In genomic region chr3:152623286-152623685, GRCh38 we compare ENCODE assay signal across 17 cellular contexts.
DNase-seq lines count a peak whose midpoint lies in the region; ATAC-seq and TF ChIP-seq lines count a peak whose summit lies in the region.
"Had no signal": no experiment of that assay in that cellular context is flagged by ENCODE, and none has a peak within 500 bp of the region (broad histone marks: within the 10 kb centered on the region; RNA-seq: fewer than 3 reads in every experiment).

No MANE protein-coding gene starts in this region.

- H2BK120ac ChIP-seq in neuronal stem cell (ENCODE audit: low read depth, low read length), result no peak overlapping the region

- H2BK15ac ChIP-seq in neuronal stem cell (ENCODE audit: low read length), result no peak overlapping the region

- H3K27ac ChIP-seq in left ventricle myocardium inferior (replicated peaks) (peak overlapping the region; percentile 4), neuronal stem cell (replicated peaks; ENCODE audit: low read length) (no peak overlapping the region), thyroid gland (no peak overlapping the region), upper lobe of left lung (no peak overlapping the region)
- H3K27ac ChIP-seq: GM23248, HL-60 had no signal

- no peak overlapping the region for H4K8ac ChIP-seq in neuronal stem cell (ENCODE audit: low read depth, low read length)

- no peak overlapping the region for H3K14ac ChIP-seq in neuronal stem cell (ENCODE audit: low read length)

- peak overlapping the region; percentile 9 for H2AFZ ChIP-seq in neuronal stem cell (ENCODE audit: low read length)
- H2AFZ ChIP-seq: GM23248 had no signal

- no peak overlapping the region for H3K4me2 ChIP-seq in neuronal stem cell (ENCODE audit: insufficient read depth, low read length, poor library complexity, severe bottlenecking)
- H3K4me2 ChIP-seq: SK-N-SH had no signal

- H2AK5ac ChIP-seq in neuronal stem cell (ENCODE audit: low read depth, low read length), result no peak overlapping the region

- H3K27ac Mint-ChIP-seq in activated T-helper 2 cell treated with anti-CD3 and anti-CD28 coated beads, Interferon-gamma antibody, Interleukin-2, Interleukin-4, amounts not matched to agents 10 μg/mL and 5 μg/mL and 100 μg/mL, durations not matched to agents 14 hours and 24 hours and 36 hours, result no peak overlapping the region
- H3K27ac Mint-ChIP-seq: CD4-positive, alpha-beta memory T cell had no signal

- no peak overlapping the region for H3K4me3 Mint-ChIP-seq in activated T-helper 2 cell treated with anti-CD3 and anti-CD28 coated beads, Interferon-gamma antibody, Interleukin-2, Interleukin-4, amounts not matched to agents 10 μg/mL and 5 μg/mL and 100 μg/mL, durations not matched to agents 14 hours and 24 hours and 36 hours (ENCODE audit: low read depth)
- H3K4me3 Mint-ChIP-seq: CD4-positive, alpha-beta memory T cell had no signal

- no peak for TF ChIP-seq CTCF in left ventricle myocardium inferior (IDR thresholded peaks at IDR 0.05; ENCODE audit: borderline replicate concordance)
- TF ChIP-seq CTCF in cardiac fibroblast (IDR thresholded peaks at IDR 0.05; ENCODE audit: low read depth, low read length), result no peak
- no peak for TF ChIP-seq CTCF in thyroid gland (IDR thresholded peaks at IDR 0.05)
- no peak for TF ChIP-seq CTCF in upper lobe of left lung (IDR thresholded peaks at IDR 0.05)

- H3K4ac ChIP-seq in neuronal stem cell (ENCODE audit: low read length), result no peak overlapping the region

- no peaks in the 10 kb centered on the region for H3K9me3 Mint-ChIP-seq in activated T-helper 2 cell treated with anti-CD3 and anti-CD28 coated beads, Interferon-gamma antibody, Interleukin-2, Interleukin-4, amounts not matched to agents 10 μg/mL and 5 μg/mL and 100 μg/mL, durations not matched to agents 14 hours and 24 hours and 36 hours
- H3K9me3 Mint-ChIP-seq: CD4-positive, alpha-beta memory T cell had no signal

- H3K9me3 ChIP-seq in left ventricle myocardium inferior (replicated peaks), result no peaks in the 10 kb centered on the region
- H3K9me3 ChIP-seq in neuronal stem cell (replicated peaks in 1 of 2; ENCODE audit: control insufficient read depth in 2 of 2, insufficient read depth in 1 of 2, low read depth in 1 of 2, low read length in 2 of 2), result no peaks in the 10 kb centered on the region
- H3K9me3 ChIP-seq in thyroid gland, result no peaks in the 10 kb centered on the region
- no peaks in the 10 kb centered on the region for H3K9me3 ChIP-seq in upper lobe of left lung
- H3K9me3 ChIP-seq: SK-N-SH had no signal

- intact Hi-C loops in left ventricle myocardium inferior (cut with micrococcal nuclease) (no loop called here), Right ventricle myocardium inferior (cut with DNase I) (no loop called here), thyroid gland (cut with DNase I) (no loop called here)
- intact Hi-C loops in activated T-helper 2 cell treated with anti-CD3 and anti-CD28 coated beads, Interferon-gamma antibody, Interleukin-2, Interleukin-4, amounts not matched to agents 10 μg/mL and 5 μg/mL and 100 μg/mL, durations not matched to agents 14 hours and 24 hours and 36 hours (cut with micrococcal nuclease), result no loop called here

- H3K4me1 ChIP-seq in left ventricle myocardium inferior (peaks cover 22% of the 10 kb centered on the region), neuronal stem cell (ENCODE audit: control insufficient read depth in 2 of 2, insufficient read depth in 1 of 2, low read depth in 1 of 2, low read length in 2 of 2) (peaks cover 8 to 9% of the 10 kb centered on the region in 2 donors), thyroid gland (no peaks in the 10 kb centered on the region), upper lobe of left lung (no peaks in the 10 kb centered on the region)

- no peak for ATAC-seq in Right ventricle myocardium inferior
- ATAC-seq in upper lobe of left lung (ENCODE audit: low FRiP score in 2 of 2), result no peak
- ATAC-seq: HCT116 had no signal

- H2BK12ac ChIP-seq in neuronal stem cell (ENCODE audit: low read length), result no peak overlapping the region

- H3K79me1 ChIP-seq in neuronal stem cell (ENCODE audit: low read depth, low read length), result no peaks in the 10 kb centered on the region

- peaks cover 15% of the 10 kb centered on the region for H3K27me3 Mint-ChIP-seq in activated T-helper 2 cell treated with anti-CD3 and anti-CD28 coated beads, Interferon-gamma antibody, Interleukin-2, Interleukin-4, amounts not matched to agents 10 μg/mL and 5 μg/mL and 100 μg/mL, durations not matched to agents 14 hours and 24 hours and 36 hours (ENCODE audit: low read depth)

- H3K27me3 ChIP-seq in left ventricle myocardium inferior (ENCODE audit: low read depth) (no peaks in the 10 kb centered on the region), neuronal stem cell (ENCODE audit: control insufficient read depth in 3 of 3, insufficient read depth in 3 of 3, low read depth in 1 of 3, low read length in 3 of 3) (no peaks in the 10 kb centered on the region), thyroid gland (no peaks in the 10 kb centered on the region), upper lobe of left lung (no peaks in the 10 kb centered on the region)

- WGBS in neuronal stem cell (ENCODE audit: extremely low coverage in 2 of 2, insufficient read length in 2 of 2, insufficient replicate concordance in 1 of 2), 2 donors, result no CpG with 5 or more reads among the region's 2 CpGs
- 53 to 57% methylated on average over 2 of the region's 2 CpGs for WGBS in thyroid gland, 2 donors
- 50 to 55% methylated on average over 2 of the region's 2 CpGs for WGBS in upper lobe of left lung, 2 donors

- no peak overlapping the region for H2BK5ac ChIP-seq in neuronal stem cell (ENCODE audit: low read length)

- no peak for TF ChIP-seq POLR2A in thyroid gland (IDR thresholded peaks at IDR 0.05)
- no peak for TF ChIP-seq POLR2A in upper lobe of left lung (IDR thresholded peaks at IDR 0.05)

- H3K18ac ChIP-seq in neuronal stem cell (ENCODE audit: low read length), result no peak overlapping the region

- H3K36me3 ChIP-seq in left ventricle myocardium inferior (no peaks in the 10 kb centered on the region), neuronal stem cell (replicated peaks in 1 of 2; ENCODE audit: control insufficient read depth in 2 of 2, insufficient read depth in 2 of 2, low read length in 2 of 2) (no peaks in the 10 kb centered on the region), thyroid gland (no peaks in the 10 kb centered on the region), upper lobe of left lung (no peaks in the 10 kb centered on the region)

- H3K36me3 Mint-ChIP-seq in activated T-helper 2 cell treated with anti-CD3 and anti-CD28 coated beads, Interferon-gamma antibody, Interleukin-2, Interleukin-4, amounts not matched to agents 10 μg/mL and 5 μg/mL and 100 μg/mL, durations not matched to agents 14 hours and 24 hours and 36 hours (ENCODE audit: low read depth), result no peaks in the 10 kb centered on the region
- H3K36me3 Mint-ChIP-seq: CD4-positive, alpha-beta memory T cell had no signal

- DNase-seq in left ventricle myocardium inferior, result no peak
- no peak for DNase-seq in Right ventricle myocardium inferior (ENCODE audit: missing footprints)
- DNase-seq in cardiac fibroblast (ENCODE audit: low read depth in 2 of 2), result peak; percentile 3 to 41
- no peak for DNase-seq in neuronal stem cell (ENCODE audit: low spot score)
- DNase-seq in thyroid gland, result no peak
- DNase-seq in upper lobe of left lung, result no peak
- DNase-seq in activated T-helper 2 cell treated with anti-CD3 and anti-CD28 coated beads, Interferon-gamma antibody, Interleukin-2, Interleukin-4, amounts not matched to agents 10 μg/mL and 5 μg/mL and 100 μg/mL, durations not matched to agents 14 hours and 24 hours and 36 hours (ENCODE audit: low spot score), result no peak
- DNase-seq in NCI-H524 treated with DMSO at 0.1 percent for 48 hours (lab: John Stamatoyannopoulos, UW), result no peak
- DNase-seq: 8988T; CD4-positive, alpha-beta memory T cell; NCI-H1436; NCI-H2029 treated with DMSO at 0.1 percent for 48 hours; NCI-H510A; SK-N-SH had no signal

- H3K4me1 Mint-ChIP-seq in activated T-helper 2 cell treated with anti-CD3 and anti-CD28 coated beads, Interferon-gamma antibody, Interleukin-2, Interleukin-4, amounts not matched to agents 10 μg/mL and 5 μg/mL and 100 μg/mL, durations not matched to agents 14 hours and 24 hours and 36 hours (ENCODE audit: low read depth), result no peaks in the 10 kb centered on the region
- H3K4me1 Mint-ChIP-seq: CD4-positive, alpha-beta memory T cell had no signal

- no peak overlapping the region for H4K91ac ChIP-seq in neuronal stem cell (ENCODE audit: low read depth, low read length, poor library complexity)

- H3K4me3 ChIP-seq in left ventricle myocardium inferior (no peak overlapping the region), cardiac fibroblast (replicated peaks in 1 of 2; ENCODE audit: low read depth in 2 of 2, low read length in 2 of 2) (no peak overlapping the region), neuronal stem cell (ENCODE audit: low read length in 2 of 2) (no peak overlapping the region), thyroid gland (replicated peaks in 1 of 3) (no peak overlapping the region), upper lobe of left lung (no peak overlapping the region)
- H3K4me3 ChIP-seq: GM23248 had no signal

- H3K9ac ChIP-seq in neuronal stem cell (ENCODE audit: low read depth, low read length, poor library complexity), result no peak overlapping the region
- H3K9ac ChIP-seq: GM23248, SK-N-SH had no signal

- no peak for TF ChIP-seq EP300 in upper lobe of left lung (IDR thresholded peaks at IDR 0.05)

- no peak overlapping the region for H3K23ac ChIP-seq in neuronal stem cell (ENCODE audit: low read depth, low read length, poor library complexity)

Comparison
In these comparisons a context has a peak if more than half of its experiments do, and no peak if none do; other contexts are left out.
1. DNase-seq: peak in cardiac fibroblast (2 of 2); none in left ventricle myocardium inferior (single experiment), Right ventricle myocardium inferior (single experiment), neuronal stem cell (single experiment), thyroid gland (0 of 2), upper lobe of left lung (0 of 2), activated T-helper 2 cell treated with anti-CD3 and anti-CD28 coated beads, Interferon-gamma antibody, Interleukin-2, Interleukin-4, amounts not matched to agents 10 μg/mL and 5 μg/mL and 100 μg/mL, durations not matched to agents 14 hours and 24 hours and 36 hours (single experiment) and NCI-H524 treated with DMSO at 0.1 percent for 48 hours (single experiment).